In the genomic region with DNA sequence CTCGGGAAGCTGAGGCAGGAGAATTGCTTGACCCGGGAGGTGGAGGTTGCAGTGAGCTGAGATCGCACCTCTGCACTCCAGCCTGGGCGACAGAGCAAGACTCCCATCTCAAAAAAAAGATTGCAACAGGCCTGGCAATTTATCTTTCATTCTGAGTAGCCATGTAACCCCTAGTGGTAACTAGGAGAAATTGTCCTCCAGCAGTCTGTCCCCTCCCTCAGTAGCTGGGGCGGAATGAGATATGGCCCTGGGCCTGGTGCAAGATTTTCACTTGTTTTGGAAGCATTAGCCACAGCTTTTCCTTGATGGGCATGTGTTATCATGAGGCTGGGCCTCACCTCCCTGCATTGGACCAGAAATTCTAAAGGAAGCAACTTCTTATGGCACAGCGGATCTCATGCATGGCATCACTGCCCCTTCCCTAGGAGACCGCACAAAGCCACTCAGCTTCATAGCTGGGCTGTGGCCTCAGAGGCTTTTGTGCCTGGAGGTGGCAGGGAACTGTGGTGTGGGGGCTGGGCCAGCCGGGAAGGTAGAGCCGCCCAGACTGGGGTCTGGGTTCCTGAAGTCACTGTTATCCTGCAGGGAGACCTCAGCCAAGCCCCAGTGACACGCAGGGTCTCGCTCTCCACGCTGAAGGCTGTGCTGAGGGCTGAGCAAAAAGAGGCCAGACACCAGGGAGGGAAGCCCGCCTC, we compare ENCODE assay signal across 8 cellular contexts. TPM values are rescaled to one million over a fixed set of nuclear protein-coding genes. Genes with fewer than 3 reads are reported as not detected.
DNase-seq lines count a peak whose midpoint lies in the region; ATAC-seq, FAIRE-seq and TF ChIP-seq lines count a peak whose summit lies in the region.

No MANE protein-coding gene starts in this region.

- H3K4me1 Mint-ChIP-seq in stimulated activated effector memory CD8-positive, alpha-beta T cell treated with anti-CD3 and anti-CD28 coated beads, Interleukin-12 subunit alpha, Interleukin-12 subunit beta, amount 100 ng/mL, for 72 hours: no peaks in the 10 kb centered on the region

- H3K4me3 ChIP-seq in cardiac muscle cell (no peak overlapping the region), fibroblast of mammary gland (ENCODE audit: control insufficient read depth, low read depth, low read length) (no peak overlapping the region), small intestine (ENCODE audit: low read depth in 1 of 2, low read length in 2 of 2) (no peak overlapping the region)

- H3K9me3 Mint-ChIP-seq in stimulated activated effector memory CD8-positive, alpha-beta T cell treated with anti-CD3 and anti-CD28 coated beads, Interleukin-12 subunit alpha, Interleukin-12 subunit beta, amount 100 ng/mL, for 72 hours: peaks cover 3% of the 10 kb centered on the region

- peak; percentile 48 for TF ChIP-seq CTCF in cardiac muscle cell (IDR thresholded peaks at IDR 0.05; ENCODE audit: low read depth, low read length)
- TF ChIP-seq CTCF in fibroblast of mammary gland (conservative IDR thresholded peaks at IDR 0.05; ENCODE audit: control insufficient read depth, insufficient read depth, low read depth, low read length): peak; percentile 47

- WGBS in small intestine, 3 donors: 74 to 79% (median 75%) methylated on average over 13 of the region's 13 CpGs

- H3K4me3 Mint-ChIP-seq in stimulated activated effector memory CD8-positive, alpha-beta T cell treated with anti-CD3 and anti-CD28 coated beads, Interleukin-12 subunit alpha, Interleukin-12 subunit beta, amount 100 ng/mL, for 72 hours: no peak overlapping the region

- FAIRE-seq in RCC 7860 (lab: Jason Lieb, UNC): no peak
- no peak for FAIRE-seq in small intestine (lab: Jason Lieb, UNC)

- peaks cover 11% of the 10 kb centered on the region for H3K36me3 Mint-ChIP-seq in stimulated activated effector memory CD8-positive, alpha-beta T cell treated with anti-CD3 and anti-CD28 coated beads, Interleukin-12 subunit alpha, Interleukin-12 subunit beta, amount 100 ng/mL, for 72 hours

- ATAC-seq in Right ventricle myocardium inferior (no peak), GM21723 (IDR thresholded peaks at IDR 0.05; ENCODE audit: unreplicated experiment) (no peak)
- ATAC-seq in stimulated activated effector memory CD8-positive, alpha-beta T cell treated with anti-CD3 and anti-CD28 coated beads, Interleukin-12 subunit alpha, Interleukin-12 subunit beta, amount 100 ng/mL, for 72 hours: no peak

- H3K36me3 ChIP-seq in cardiac muscle cell: no peaks in the 10 kb centered on the region
- peaks cover 0 to 3% of the 10 kb centered on the region in 2 donors for H3K36me3 ChIP-seq in small intestine (ENCODE audit: control insufficient read depth in 2 of 2, insufficient read depth in 2 of 2, low read length in 2 of 2)

- H3K27ac Mint-ChIP-seq in stimulated activated effector memory CD8-positive, alpha-beta T cell treated with anti-CD3 and anti-CD28 coated beads, Interleukin-12 subunit alpha, Interleukin-12 subunit beta, amount 100 ng/mL, for 72 hours: no peak overlapping the region

- peaks cover 23% of the 10 kb centered on the region for H3K4me1 ChIP-seq in cardiac muscle cell (ENCODE audit: low read depth)
- no peaks in the 10 kb centered on the region for H3K4me1 ChIP-seq in small intestine (ENCODE audit: control insufficient read depth in 2 of 2, insufficient read depth in 1 of 2, low read depth in 1 of 2, low read length in 1 of 2)

- DNase-seq in cardiac muscle cell (ENCODE audit: low read depth in 1 of 2, low spot score in 1 of 2) (peak; percentile 46 to 52), Right ventricle myocardium inferior (ENCODE audit: missing footprints) (no peak), RCC 7860 (ENCODE audit: low spot score) (peak; percentile 13), fibroblast of mammary gland (ENCODE audit: low read depth) (peak; percentile 36), small intestine (peak; percentile 9), NCI-H1436 (lab: John Stamatoyannopoulos, UW) (no peak)
- DNase-seq in stimulated activated effector memory CD8-positive, alpha-beta T cell treated with anti-CD3 and anti-CD28 coated beads, Interleukin-12 subunit alpha, Interleukin-12 subunit beta, amount 100 ng/mL, for 72 hours (ENCODE audit: low spot score in 2 of 2): no peak

- H3K27ac ChIP-seq in cardiac muscle cell (peak overlapping the region; percentile 82), small intestine (ENCODE audit: low read depth in 1 of 2, low read length in 1 of 2) (no peak overlapping the region)

- H3K27me3 ChIP-seq in cardiac muscle cell (no peaks in the 10 kb centered on the region), small intestine (ENCODE audit: control insufficient read depth in 2 of 2, insufficient read depth in 2 of 2, low read length in 2 of 2) (no peaks in the 10 kb centered on the region)

- H3K9me3 ChIP-seq in cardiac muscle cell (ENCODE audit: low read depth) (no peaks in the 10 kb centered on the region), small intestine (ENCODE audit: control insufficient read depth, low read depth) (no peaks in the 10 kb centered on the region)

- intact Hi-C loops in Right ventricle myocardium inferior (cut with DNase I): no loop called here

RNA-seq across cellular contexts. Expression of a gene that starts 13.4 kb away (rescaled TPM):
- total RNA-seq in cardiac muscle cell (22.3 and 28.4 TPM in 2 replicates), Right ventricle myocardium inferior (21.4 TPM)
- polyA plus RNA-seq in cardiac muscle cell (12.7 and 15.7 TPM in 2 replicates), small intestine (1 to 10 TPM; 2.4 to 2.9 (median 2.8) TPM)

RNA-seq across cellular contexts. Expression of a gene that starts 25.9 kb away (rescaled TPM):
- total RNA-seq in cardiac muscle cell (37.9 and 42.9 TPM in 2 replicates), Right ventricle myocardium inferior (35.3 TPM)
- polyA plus RNA-seq in cardiac muscle cell (91.0 and 92.2 TPM in 2 replicates), small intestine (10 to 100 TPM; 23.8 to 38.7 (median 30.0) TPM)

RNA-seq across cellular contexts. Expression of a gene that starts 44.7 kb away (rescaled TPM):
- 14.2 and 18.4 TPM in 2 replicates for total RNA-seq in cardiac muscle cell
- 42.5 and 52.1 TPM in 2 replicates for polyA plus RNA-seq in cardiac muscle cell
- 37.7 TPM for total RNA-seq in Right ventricle myocardium inferior
- 10 to 100 TPM; 49.7 to 98.2 (median 97.8) TPM for polyA plus RNA-seq in small intestine

Comparison
In these comparisons a context has a peak if more than half of its experiments do, and no peak if none do; other contexts are left out.
1. DNase-seq: peak in cardiac muscle cell (2 of 2), RCC 7860 (single experiment), fibroblast of mammary gland (single experiment) and small intestine (single experiment); none in Right ventricle myocardium inferior (single experiment), stimulated activated effector memory CD8-positive, alpha-beta T cell treated with anti-CD3 and anti-CD28 coated beads, Interleukin-12 subunit alpha, Interleukin-12 subunit beta, amount 100 ng/mL, for 72 hours (0 of 2) and NCI-H1436 (single experiment).